ENCODE assay signal across 16 cellular contexts in genomic region chr2:3422161-3422767, GRCh38. TPM values are rescaled to one million over a fixed set of nuclear protein-coding genes. Genes with fewer than 3 reads are reported as not detected.
A peak's percentile ranks its signal among the peaks of the same experiment; 100 is the strongest.
DNase-seq lines count a peak whose midpoint lies in the region; ATAC-seq and TF ChIP-seq lines count a peak whose summit lies in the region.
"Had no signal": no experiment of that assay in that cellular context is flagged by ENCODE, and none has a peak within 500 bp of the region (broad histone marks: within the 10 kb centered on the region; RNA-seq: fewer than 3 reads in every experiment).

No MANE protein-coding gene starts in this region.

- TF ChIP-seq CTCF in neural cell (IDR thresholded peaks at IDR 0.05; ENCODE audit: poor library complexity, severe bottlenecking) (no peak), hepatocyte (IDR thresholded peaks at IDR 0.05; ENCODE audit: poor library complexity) (no peak)

- H3K4me3 ChIP-seq in neural cell (ENCODE audit: low read length), result no peak overlapping the region
- no peak overlapping the region for H3K4me3 ChIP-seq in hepatocyte
- H3K4me3 ChIP-seq in effector memory CD4-positive, alpha-beta T cell (ENCODE audit: insufficient read depth, low read depth, low read length, poor library complexity, severe bottlenecking), result no peak overlapping the region
- H3K4me3 ChIP-seq: testis had no signal

- no peak for TF ChIP-seq RAD21 in neural cell (conservative IDR thresholded peaks at IDR 0.05)

- H2AFZ ChIP-seq in neural cell (ENCODE audit: low read depth, low read length) (no peak overlapping the region), hepatocyte (no peak overlapping the region)

- H4K20me1 ChIP-seq in neural cell (ENCODE audit: insufficient read depth) (no peaks in the 10 kb centered on the region), hepatocyte (ENCODE audit: insufficient read depth, poor library complexity, severe bottlenecking) (no peaks in the 10 kb centered on the region)

- H3F3A ChIP-seq in neural cell (ENCODE audit: insufficient read depth, low read length, poor library complexity, severe bottlenecking), result no peaks in the 10 kb centered on the region

- no peaks in the 10 kb centered on the region for H3K27me3 ChIP-seq in neural cell (ENCODE audit: insufficient read depth, low read depth, low read length)
- no peaks in the 10 kb centered on the region for H3K27me3 ChIP-seq in hepatocyte
- no peaks in the 10 kb centered on the region for H3K27me3 ChIP-seq in effector memory CD4-positive, alpha-beta T cell (replicated peaks; ENCODE audit: control insufficient read depth, insufficient read depth, low read length, poor library complexity, severe bottlenecking)
- H3K27me3 ChIP-seq: testis had no signal

- no peak overlapping the region for H3K4me2 ChIP-seq in neural cell (ENCODE audit: low read length)
- H3K4me2 ChIP-seq in hepatocyte, result no peak overlapping the region

- ATAC-seq in GM18861 (IDR thresholded peaks at IDR 0.05; ENCODE audit: unreplicated experiment) (peak; percentile 50), GM21723 (IDR thresholded peaks at IDR 0.05; ENCODE audit: unreplicated experiment) (peak; percentile 54), HG03432 (IDR thresholded peaks at IDR 0.05; ENCODE audit: unreplicated experiment) (peak; percentile 68)
- ATAC-seq: left lobe of liver, natural killer cell had no signal

- no peaks in the 10 kb centered on the region for H3K9me3 ChIP-seq in neural cell (ENCODE audit: low read length)
- H3K9me3 ChIP-seq in hepatocyte (ENCODE audit: low read depth), result no peaks in the 10 kb centered on the region
- H3K9me3 ChIP-seq in effector memory CD4-positive, alpha-beta T cell (ENCODE audit: control insufficient read depth, low read length), result no peaks in the 10 kb centered on the region
- H3K9me3 ChIP-seq: testis had no signal

- TF ChIP-seq EP300 in neural cell (conservative IDR thresholded peaks at IDR 0.05; ENCODE audit: poor library complexity, severe bottlenecking), result no peak

- no peak overlapping the region for H3K9ac ChIP-seq in neural cell (ENCODE audit: low read length)

- H3K36me3 ChIP-seq in neural cell (ENCODE audit: insufficient read depth, low read length), result peaks cover 12% of the 10 kb centered on the region
- H3K36me3 ChIP-seq in hepatocyte (replicated peaks; ENCODE audit: insufficient read depth, low read depth), result no peaks in the 10 kb centered on the region
- peaks cover 70% of the 10 kb centered on the region for H3K36me3 ChIP-seq in effector memory CD4-positive, alpha-beta T cell (ENCODE audit: control insufficient read depth, insufficient read depth, low read length)

- DNase-seq in hepatocyte (ENCODE audit: low spot score) (no peak), COLO829 (ENCODE audit: low spot score) (no peak)
- DNase-seq in effector memory CD4-positive, alpha-beta T cell, result no peak
- DNase-seq: activated CD4-positive, alpha-beta memory T cell treated with anti-CD3 and anti-CD28 coated beads, Interleukin-2, amount 10 ng/mL, durations not matched to agents 7 days and 5 days; activated naive CD4-positive, alpha-beta T cell; CD4-positive, CD25-positive, alpha-beta regulatory T cell; H9; natural killer cell; T-helper 9 cell; testis had no signal

- H3K9me2 ChIP-seq in neural cell (ENCODE audit: insufficient read depth, low read length) (no peaks in the 10 kb centered on the region), hepatocyte (replicated peaks; ENCODE audit: insufficient read depth) (no peaks in the 10 kb centered on the region)

- WGBS in hepatocyte (ENCODE audit: low lambda C conversion rate, missing lambda C conversion rate), result 92% methylated on average over 16 of the region's 16 CpGs

- H3K4me1 ChIP-seq in hepatocyte (ENCODE audit: insufficient read depth), result no peaks in the 10 kb centered on the region
- no peaks in the 10 kb centered on the region for H3K4me1 ChIP-seq in effector memory CD4-positive, alpha-beta T cell (ENCODE audit: control insufficient read depth, insufficient read depth, low read length, poor library complexity, severe bottlenecking)
- H3K4me1 ChIP-seq: testis had no signal

- no peaks in the 10 kb centered on the region for H3K79me2 ChIP-seq in neural cell (replicated peaks; ENCODE audit: insufficient read depth, low read length)
- no peaks in the 10 kb centered on the region for H3K79me2 ChIP-seq in hepatocyte

- H3K27ac ChIP-seq in neural cell (ENCODE audit: low read length) (peak overlapping the region; percentile 38), hepatocyte (no peak overlapping the region)
- H3K27ac ChIP-seq in effector memory CD4-positive, alpha-beta T cell (ENCODE audit: insufficient read depth, low read length, poor library complexity, severe bottlenecking), result no peak overlapping the region
- H3K27ac ChIP-seq: RWPE1, testis had no signal

TF ChIP-seq in neural cell, 6 proteins besides CTCF, POLR2A, EP300 and RAD21:
- TF ChIP-seq POLR2AphosphoS5 (IDR thresholded peaks at IDR 0.05) (no peak), MXI1 (conservative IDR thresholded peaks at IDR 0.05; ENCODE audit: poor library complexity, severe bottlenecking) (no peak), EZH2 (IDR thresholded peaks at IDR 0.05; ENCODE audit: borderline replicate concordance, insufficient read depth, low read length, poor library complexity, severe bottlenecking) (no peak), SMC3 (conservative IDR thresholded peaks at IDR 0.05; ENCODE audit: poor library complexity) (no peak), REST (IDR thresholded peaks at IDR 0.05; ENCODE audit: borderline replicate concordance) (no peak), TAF1 (IDR thresholded peaks at IDR 0.05; ENCODE audit: low read depth) (no peak)

RNA-seq across cellular contexts. Expression of gene TRAPPC12, which starts 42.8 kb away (rescaled TPM):
- polyA plus RNA-seq in neural cell (76.2 and 76.3 TPM in 2 replicates), hepatocyte (49.3 and 66.5 TPM in 2 replicates)
- polyA minus RNA-seq in neural cell, result 103 and 106 TPM in 2 replicates
- 38.7 and 61.2 TPM in 2 replicates for total RNA-seq in hepatocyte

RNA-seq across cellular contexts. Expression of gene EIPR1, which starts 44.6 kb away (rescaled TPM):
- polyA plus RNA-seq in neural cell (138 and 147 TPM in 2 replicates), hepatocyte (26.5 and 27.4 TPM in 2 replicates)
- polyA minus RNA-seq in neural cell, result 58.9 and 65.2 TPM in 2 replicates
- total RNA-seq in hepatocyte, result 42.3 and 60.9 TPM in 2 replicates
